ENCODE assay signal across 25 cellular contexts in the genomic region with DNA sequence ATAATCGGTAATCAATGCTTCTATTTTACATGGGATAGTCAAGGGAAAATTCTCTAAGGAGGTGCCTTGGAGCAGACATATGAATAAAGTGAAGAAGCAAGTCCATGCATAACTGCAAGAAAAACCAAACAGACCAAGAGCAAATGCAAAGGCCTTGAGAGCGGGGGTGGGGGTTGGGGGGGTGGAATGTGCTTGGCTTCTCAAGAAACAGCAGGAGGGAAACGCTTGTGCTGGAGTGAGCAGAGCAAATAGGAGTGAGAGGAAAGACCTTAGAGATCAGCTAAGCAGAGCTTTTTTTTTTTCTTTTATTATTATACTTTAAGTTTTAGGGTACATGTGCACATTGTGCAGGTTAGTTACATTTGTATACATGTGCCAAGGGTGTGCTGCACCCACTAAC.
"Had no signal": no experiment of that assay in that cellular context is flagged by ENCODE, and none has a peak within 500 bp of the region (broad histone marks: within the 10 kb centered on the region; RNA-seq: fewer than 3 reads in every experiment).

No MANE protein-coding gene starts in this region.

- ATAC-seq: esophagus mucosa; gastrocnemius medialis; left cardiac atrium; left lung; naive thymus-derived CD4-positive, alpha-beta T cell; sciatic nerve had no signal

- H3K4me3 ChIP-seq: dorsolateral prefrontal cortex, gastrocnemius medialis, left lung, prostate gland, right atrium auricular region, smooth muscle cell, stomach, thyroid gland, vagina had no signal

- DNase-seq: dorsolateral prefrontal cortex; effector CD4-positive, alpha-beta T cell; foreskin fibroblast; gastrocnemius medialis; head of caudate nucleus; left cardiac atrium; left lung; mesenchymal stem cell; midbrain; naive thymus-derived CD4-positive, alpha-beta T cell; nucleus accumbens; stimulated activated CD4-positive, alpha-beta T cell treated with anti-CD3 and anti-CD28 coated beads, Interleukin-12 subunit alpha, Interleukin-12 subunit beta, amount 100 ng/mL, for 4 hours; stimulated activated CD4-positive, alpha-beta T cell treated with anti-CD3 and anti-CD28 coated beads, Interleukin-1b, Interleukin-23, amount 100 ng/mL, for 48 hours; stimulated activated CD4-positive, alpha-beta T cell treated with anti-CD3 and anti-CD28 coated beads, Interleukin-4, amount 100 ng/mL, for 1 hour; stimulated activated CD8-positive, alpha-beta memory T cell treated with anti-CD3 and anti-CD28 coated beads, Interleukin-4, amount 100 ng/mL, for 48 hours; stimulated activated naive CD4-positive, alpha-beta T cell; stomach; thyroid gland; trophoblast cell had no signal
